Comparison of ENCODE assay signal across 1 cellular context in genomic region chr11:69296890-69297224, GRCh38.
TF ChIP-seq lines count a peak whose summit lies in the region.

No MANE protein-coding gene starts in this region.

TF ChIP-seq in SK-N-SH, 30 proteins besides CTCF, POLR2A, EP300 and RAD21 (continued from another document):
- TF ChIP-seq FOXJ3 (CRISPR knock-in tag; IDR thresholded peaks at IDR 0.05), result no peak
- TF ChIP-seq RCOR1 (IDR thresholded peaks at IDR 0.05; ENCODE audit: low read length), result no peak
- no peak for TF ChIP-seq CHD2 (IDR thresholded peaks at IDR 0.05; ENCODE audit: low read length, partially characterized antibody)
- no peak for TF ChIP-seq NRF1 (IDR thresholded peaks at IDR 0.05; ENCODE audit: low read depth, low read length)
- no peak for TF ChIP-seq RXRA (IDR thresholded peaks at IDR 0.05; ENCODE audit: borderline replicate concordance, low read depth)
- no peak for TF ChIP-seq TAF1 (IDR thresholded peaks at IDR 0.05; ENCODE audit: borderline replicate concordance, low read depth, low read length)
- TF ChIP-seq YY1 (IDR thresholded peaks at IDR 0.05; ENCODE audit: low read depth), result no peak; the same call in 1 of the 2 replicates
- no peak for TF ChIP-seq USF1 (IDR thresholded peaks at IDR 0.05; ENCODE audit: borderline replicate concordance, low read depth)
